Comparison of ENCODE assay signal across 10 cellular contexts in genomic region chr14:64717870-64718269, GRCh38. TPM values are rescaled to one million over a fixed set of nuclear protein-coding genes. Genes with fewer than 3 reads are reported as not detected.
DNase-seq lines count a peak whose midpoint lies in the region; ATAC-seq and TF ChIP-seq lines count a peak whose summit lies in the region.
"Had no signal": no experiment of that assay in that cellular context is flagged by ENCODE, and none has a peak within 500 bp of the region (broad histone marks: within the 10 kb centered on the region; RNA-seq: fewer than 3 reads in every experiment).

No MANE protein-coding gene starts in this region.

- H3K27ac ChIP-seq in subcutaneous abdominal adipose tissue (ENCODE audit: low read depth, low read length), result peak overlapping the region; percentile 45

- H3K4me3 Mint-ChIP-seq in brain, result peak overlapping the region in 2 of 5 experiments; percentile 40 to 50

- H3K36me3 ChIP-seq in subcutaneous abdominal adipose tissue (ENCODE audit: control insufficient read depth in 5 of 5, insufficient read depth in 5 of 5, low read length in 5 of 5), result no peaks in the 10 kb centered on the region

- H3K4me1 ChIP-seq in subcutaneous abdominal adipose tissue (ENCODE audit: control insufficient read depth in 5 of 5, insufficient read depth in 5 of 5, low read length in 5 of 5), result peaks cover 15 to 83% (median 77%) of the 10 kb centered on the region in 5 donors

- H3K4me1 Mint-ChIP-seq in brain, result peaks cover 71% of the 10 kb centered on the region

- no peak overlapping the region for H3K4me3 ChIP-seq in subcutaneous abdominal adipose tissue (ENCODE audit: low read depth in 1 of 5, low read length in 5 of 5)

- TF ChIP-seq POLR2A in GM18505 (IDR thresholded peaks at IDR 0.05; ENCODE audit: borderline replicate concordance, extremely low read depth, insufficient read depth, insufficient read length), result no peak

- H3K9me3 Mint-ChIP-seq in brain, result peaks cover 17 to 30% (median 20%) of the 10 kb centered on the region in 5 experiments

- H3K9ac ChIP-seq in subcutaneous abdominal adipose tissue (ENCODE audit: low read length in 5 of 5), result no peak overlapping the region

- peak; percentile 50 for DNase-seq in LoVo (ENCODE audit: low spot score)
- peak; percentile 66 for DNase-seq in left lobe of liver (ENCODE audit: low spot score)
- DNase-seq in stimulated activated naive CD4-positive, alpha-beta T cell (lab: John Stamatoyannopoulos, UW), result no peak
- DNase-seq in mucosa of gallbladder (ENCODE audit: low spot score), result no peak
- DNase-seq in NCI-H524 (lab: John Stamatoyannopoulos, UW), result no peak
- DNase-seq: activated CD4-positive, alpha-beta T cell treated with anti-CD3 and anti-CD28 coated beads for 4 hours; NCI-H187 treated with DMSO at 0.1 percent for 48 hours had no signal

- ATAC-seq in left lobe of liver (peak; percentile 23), GM18505 (IDR thresholded peaks at IDR 0.05; ENCODE audit: unreplicated experiment) (no peak)

- peak overlapping the region in 3 of 5 experiments; percentile 15 to 83 (median 83) for H3K27ac Mint-ChIP-seq in brain

- no peak for TF ChIP-seq CTCF in brain (conservative IDR thresholded peaks at IDR 0.05)

- H3K9me3 ChIP-seq in subcutaneous abdominal adipose tissue (ENCODE audit: control insufficient read depth in 5 of 5, low read length in 5 of 5), result peaks cover 3 to 13% (median 9%) of the 10 kb centered on the region in 5 donors

- peaks cover 4% of the 10 kb centered on the region for H3K27me3 Mint-ChIP-seq in brain

- peaks cover 43% of the 10 kb centered on the region for H3K36me3 Mint-ChIP-seq in brain

- H3K27me3 ChIP-seq in subcutaneous abdominal adipose tissue (ENCODE audit: control insufficient read depth in 5 of 5, insufficient read depth in 4 of 5, low read length in 5 of 5), result no peaks in the 10 kb centered on the region

RNA-seq across cellular contexts. Expression of gene PLEKHG3, which starts 13.6 kb away (rescaled TPM):
- 50.7 TPM for polyA plus RNA-seq in brain (ENCODE audit: insufficient read depth, low read depth, low replicate concordance)
- total RNA-seq in left lobe of liver (32.8 TPM), mucosa of gallbladder (101 TPM)

Comparison
In these comparisons a context has a peak if more than half of its experiments do, and no peak if none do; other contexts are left out.
1. DNase-seq: peak in LoVo (single experiment) and left lobe of liver (single experiment); none in stimulated activated naive CD4-positive, alpha-beta T cell (0 of 6), mucosa of gallbladder (single experiment) and NCI-H524 (0 of 2).